ENCODE assay signal across 15 cellular contexts in genomic region chr22:31742682-31743081, GRCh38.
"Had no signal": no experiment of that assay in that cellular context is flagged by ENCODE, and none has a peak within 500 bp of the region (broad histone marks: within the 10 kb centered on the region; RNA-seq: fewer than 3 reads in every experiment).

No MANE protein-coding gene starts in this region.

- H3K27me3 Mint-ChIP-seq: activated naive CD8-positive, alpha-beta T cell treated with anti-CD3 and anti-CD28 coated beads, Interleukin-2, amount 10 ng/mL, durations not matched to agents 7 days and 5 days; effector memory CD8-positive, alpha-beta T cell; T-cell had no signal

- H3K27me3 ChIP-seq: body of pancreas, ovary had no signal

- DNase-seq: activated CD4-positive, alpha-beta T cell treated with anti-CD3 and anti-CD28 coated beads, Interleukin-2, amount 50 U/mL, for 1 hour; activated CD4-positive, CD25-positive, alpha-beta regulatory T cell; activated effector memory CD4-positive, alpha-beta T cell treated with Interleukin-2 at 50 U/mL for 16 hours; activated naive CD8-positive, alpha-beta T cell treated with anti-CD3 and anti-CD28 coated beads, Interleukin-2, amount 10 ng/mL, durations not matched to agents 7 days and 5 days; body of pancreas; effector memory CD8-positive, alpha-beta T cell; immature natural killer cell; kidney glomerular epithelial cell; left ventricle myocardium inferior; ovary; psoas muscle; right cardiac atrium; T-cell had no signal

- H3K9me3 Mint-ChIP-seq: activated naive CD8-positive, alpha-beta T cell treated with anti-CD3 and anti-CD28 coated beads, Interleukin-2, amount 10 ng/mL, durations not matched to agents 7 days and 5 days; effector memory CD8-positive, alpha-beta T cell; immature natural killer cell; T-cell had no signal

- H3K27ac Mint-ChIP-seq: T-cell had no signal

- H3K4me3 ChIP-seq: body of pancreas, left ventricle myocardium inferior, ovary, psoas muscle, thoracic aorta had no signal

- H3K27ac ChIP-seq: body of pancreas, left ventricle myocardium inferior, ovary, psoas muscle, thoracic aorta had no signal

- H3K36me3 ChIP-seq: ovary, thoracic aorta had no signal

- H3K9me3 ChIP-seq: body of pancreas, left ventricle myocardium inferior, ovary, psoas muscle, thoracic aorta had no signal

- ATAC-seq: body of pancreas; effector memory CD8-positive, alpha-beta T cell; psoas muscle; right cardiac atrium; SK-N-SH treated with all-trans-retinoic acid at 6 μM for 48 hours; T-cell had no signal

- H3K4me3 Mint-ChIP-seq: activated naive CD8-positive, alpha-beta T cell treated with anti-CD3 and anti-CD28 coated beads, Interleukin-2, amount 10 ng/mL, durations not matched to agents 7 days and 5 days; effector memory CD8-positive, alpha-beta T cell; immature natural killer cell; T-cell had no signal
